9 cellular contexts compared by ENCODE assay signal in the genomic region with DNA sequence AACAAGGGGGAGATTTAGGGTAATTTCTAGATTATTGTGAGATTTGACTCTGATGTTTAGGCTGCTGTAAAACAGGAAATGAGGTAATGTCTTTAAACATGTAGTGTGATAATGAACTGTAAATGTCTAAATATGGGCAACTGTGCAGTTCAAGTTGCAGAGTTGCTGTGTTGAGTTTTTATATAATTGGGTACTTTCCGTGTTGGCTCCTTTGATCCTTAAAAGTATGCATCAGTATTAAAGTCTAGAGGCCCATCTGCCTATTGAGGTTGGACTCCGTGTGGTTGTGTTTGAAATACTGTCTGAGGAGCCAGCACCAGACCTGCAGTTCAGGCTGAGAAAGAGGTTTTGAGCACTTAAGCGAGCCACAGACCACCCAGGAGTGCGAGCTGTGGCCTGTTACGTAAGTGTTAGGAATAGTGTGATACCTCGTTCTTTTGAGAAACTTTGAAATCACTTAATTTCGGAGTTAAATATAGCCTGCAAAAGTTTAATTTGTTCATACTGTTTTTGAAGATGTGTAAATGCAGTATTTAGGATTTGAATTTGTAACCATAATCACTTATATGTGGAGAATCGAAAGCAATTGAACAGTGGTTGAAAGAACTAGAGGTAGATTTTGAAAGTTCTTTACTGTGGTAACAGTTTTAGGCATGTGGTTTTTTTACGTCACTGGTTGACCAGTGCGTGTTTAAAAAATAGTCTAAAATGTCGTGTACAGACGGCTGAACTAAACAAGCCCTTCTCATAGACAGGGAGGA. TPM values are rescaled to one million over a fixed set of nuclear protein-coding genes. Genes with fewer than 3 reads are reported as not detected.
DNase-seq lines count a peak whose midpoint lies in the region; ATAC-seq and FAIRE-seq lines count a peak whose summit lies in the region.
"Had no signal": no experiment of that assay in that cellular context is flagged by ENCODE, and none has a peak within 500 bp of the region (broad histone marks: within the 10 kb centered on the region; RNA-seq: fewer than 3 reads in every experiment).

No MANE protein-coding gene starts in this region.

- peak overlapping the region; percentile 95 for H3K27ac Mint-ChIP-seq in activated T-helper 2 cell treated with anti-CD3 and anti-CD28 coated beads, Interferon-gamma antibody, Interleukin-2, Interleukin-4, amounts not matched to agents 10 μg/mL and 5 μg/mL and 100 μg/mL, durations not matched to agents 14 hours and 24 hours and 36 hours

- H3K4me1 Mint-ChIP-seq in activated T-helper 2 cell treated with anti-CD3 and anti-CD28 coated beads, Interferon-gamma antibody, Interleukin-2, Interleukin-4, amounts not matched to agents 10 μg/mL and 5 μg/mL and 100 μg/mL, durations not matched to agents 14 hours and 24 hours and 36 hours (ENCODE audit: low read depth), result peaks cover 74% of the 10 kb centered on the region

- peak; percentile 72 for ATAC-seq in stimulated activated naive CD8-positive, alpha-beta T cell treated with anti-CD3 and anti-CD28 coated beads, Interleukin-15, Interleukin-2, amounts not matched to agents 100 U/mL and 50 U/mL, for 24 hours
- ATAC-seq: A549 had no signal

- H3K4me3 Mint-ChIP-seq in activated T-helper 2 cell treated with anti-CD3 and anti-CD28 coated beads, Interferon-gamma antibody, Interleukin-2, Interleukin-4, amounts not matched to agents 10 μg/mL and 5 μg/mL and 100 μg/mL, durations not matched to agents 14 hours and 24 hours and 36 hours (ENCODE audit: low read depth), result peak overlapping the region; percentile 73

- DNase-seq in NCI-H2029 (lab: John Stamatoyannopoulos, UW) (peak; percentile 51), NCI-H2029 treated with DMSO at 0.1 percent for 48 hours (lab: John Stamatoyannopoulos, UW) (no peak), NCI-H1092 treated with DMSO at 0.1 percent for 48 hours (lab: John Stamatoyannopoulos, UW) (no peak), NCI-H748 (lab: John Stamatoyannopoulos, UW; ENCODE audit: unreplicated experiment) (no peak)
- peak; percentile 43 for DNase-seq in activated T-helper 2 cell treated with anti-CD3 and anti-CD28 coated beads, Interferon-gamma antibody, Interleukin-2, Interleukin-4, amounts not matched to agents 10 μg/mL and 5 μg/mL and 100 μg/mL, durations not matched to agents 14 hours and 24 hours and 36 hours (ENCODE audit: low spot score)
- DNase-seq in stimulated activated naive CD8-positive, alpha-beta T cell treated with anti-CD3 and anti-CD28 coated beads, Interleukin-15, Interleukin-2, amounts not matched to agents 100 U/mL and 50 U/mL, for 24 hours, result peak; percentile 41

- H3K9me3 ChIP-seq in KOPT-K1 (ENCODE audit: insufficient read depth, low read length, poor library complexity, severe bottlenecking), result no peaks in the 10 kb centered on the region
- H3K9me3 ChIP-seq: A549 had no signal

- intact Hi-C loops in activated T-helper 2 cell treated with anti-CD3 and anti-CD28 coated beads, Interferon-gamma antibody, Interleukin-2, Interleukin-4, amounts not matched to agents 10 μg/mL and 5 μg/mL and 100 μg/mL, durations not matched to agents 14 hours and 24 hours and 36 hours (cut with micrococcal nuclease), result loop anchor here (1.0 to 10.0 kb wide), 2 partner anchors 8 to 96 kb away; a partner anchor contains a TSS

- peaks cover 15% of the 10 kb centered on the region; the same call in 1 of the 2 replicates for H3K36me3 ChIP-seq in KOPT-K1 (ENCODE audit: insufficient read depth, low read length)

- H3K9me3 Mint-ChIP-seq in activated T-helper 2 cell treated with anti-CD3 and anti-CD28 coated beads, Interferon-gamma antibody, Interleukin-2, Interleukin-4, amounts not matched to agents 10 μg/mL and 5 μg/mL and 100 μg/mL, durations not matched to agents 14 hours and 24 hours and 36 hours, result no peaks in the 10 kb centered on the region

- H3K27me3 Mint-ChIP-seq in activated T-helper 2 cell treated with anti-CD3 and anti-CD28 coated beads, Interferon-gamma antibody, Interleukin-2, Interleukin-4, amounts not matched to agents 10 μg/mL and 5 μg/mL and 100 μg/mL, durations not matched to agents 14 hours and 24 hours and 36 hours (ENCODE audit: low read depth), result no peaks in the 10 kb centered on the region

- peak; percentile 33 for FAIRE-seq in islet of Langerhans (lab: Jason Lieb, UNC)
- FAIRE-seq: A549 had no signal

- H3K27ac ChIP-seq in KOPT-K1 (ENCODE audit: low read depth, low read length, poor library complexity, severe bottlenecking), result peak overlapping the region; percentile 17
- H3K27ac ChIP-seq: A549 had no signal

- H3K36me3 Mint-ChIP-seq in activated T-helper 2 cell treated with anti-CD3 and anti-CD28 coated beads, Interferon-gamma antibody, Interleukin-2, Interleukin-4, amounts not matched to agents 10 μg/mL and 5 μg/mL and 100 μg/mL, durations not matched to agents 14 hours and 24 hours and 36 hours (ENCODE audit: low read depth), result peaks cover 27% of the 10 kb centered on the region

RNA-seq across cellular contexts. Expression of a gene that starts 9.0 kb away (rescaled TPM):
- total RNA-seq in activated T-helper 2 cell treated with anti-CD3 and anti-CD28 coated beads, Interferon-gamma antibody, Interleukin-2, Interleukin-4, amounts not matched to agents 10 μg/mL and 5 μg/mL and 100 μg/mL, durations not matched to agents 14 hours and 24 hours and 36 hours, result 30.7 and 37.5 TPM in 2 replicates

RNA-seq across cellular contexts. Expression of a gene that starts 34.0 kb away (rescaled TPM):
- total RNA-seq in activated T-helper 2 cell treated with anti-CD3 and anti-CD28 coated beads, Interferon-gamma antibody, Interleukin-2, Interleukin-4, amounts not matched to agents 10 μg/mL and 5 μg/mL and 100 μg/mL, durations not matched to agents 14 hours and 24 hours and 36 hours, result not detected in 2 replicates

Comparison
In these comparisons a context has a peak if more than half of its experiments do, and no peak if none do; other contexts are left out.
1. DNase-seq: peak in NCI-H2029 (single experiment), activated T-helper 2 cell treated with anti-CD3 and anti-CD28 coated beads, Interferon-gamma antibody, Interleukin-2, Interleukin-4, amounts not matched to agents 10 μg/mL and 5 μg/mL and 100 μg/mL, durations not matched to agents 14 hours and 24 hours and 36 hours (single experiment) and stimulated activated naive CD8-positive, alpha-beta T cell treated with anti-CD3 and anti-CD28 coated beads, Interleukin-15, Interleukin-2, amounts not matched to agents 100 U/mL and 50 U/mL, for 24 hours (single experiment); none in NCI-H2029 treated with DMSO at 0.1 percent for 48 hours (single experiment), NCI-H1092 treated with DMSO at 0.1 percent for 48 hours (single experiment) and NCI-H748 (single experiment).